21 cellular contexts compared by ENCODE assay signal in the genomic region with DNA sequence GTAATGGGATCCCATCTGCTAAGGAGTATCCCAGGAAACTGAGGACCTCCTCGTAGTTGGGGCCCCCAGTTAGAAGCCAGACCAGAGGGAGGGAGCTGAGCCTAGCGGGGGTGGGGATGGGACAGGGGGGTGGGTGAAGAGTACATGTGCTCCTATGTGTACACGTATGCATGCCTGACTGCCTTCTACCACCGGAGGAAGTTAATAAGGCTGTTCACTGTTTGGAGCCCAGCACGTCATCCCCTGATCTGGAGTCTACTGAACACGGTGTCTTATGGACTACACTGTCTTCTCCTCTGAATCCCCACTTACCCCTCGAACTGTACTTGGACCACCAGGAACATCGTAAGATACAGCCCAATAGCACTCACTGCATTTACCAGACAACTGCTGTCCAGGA.
"Had no signal": no experiment of that assay in that cellular context is flagged by ENCODE, and none has a peak within 500 bp of the region (broad histone marks: within the 10 kb centered on the region; RNA-seq: fewer than 3 reads in every experiment).

No MANE protein-coding gene starts in this region.

- H3K9me3 Mint-ChIP-seq: activated naive CD8-positive, alpha-beta T cell treated with anti-CD3 and anti-CD28 coated beads, Interleukin-2, amount 10 ng/mL, durations not matched to agents 7 days and 5 days; activated T-helper 17 cell treated with anti-CD3 and anti-CD28 coated beads, Interleukin-2, amount 50 U/mL, for 72 hours; WTC11 had no signal

- H3K4me1 Mint-ChIP-seq: activated naive CD8-positive, alpha-beta T cell treated with anti-CD3 and anti-CD28 coated beads, Interleukin-2, amount 10 ng/mL, durations not matched to agents 7 days and 5 days; activated T-helper 17 cell treated with anti-CD3 and anti-CD28 coated beads, Interleukin-2, amount 50 U/mL, for 72 hours had no signal

- H3K4me3 ChIP-seq: adrenal gland, MG63 had no signal

- H3K27ac ChIP-seq: adrenal gland had no signal

- H3K27me3 Mint-ChIP-seq: activated naive CD8-positive, alpha-beta T cell treated with anti-CD3 and anti-CD28 coated beads, Interleukin-2, amount 10 ng/mL, durations not matched to agents 7 days and 5 days; activated T-helper 17 cell treated with anti-CD3 and anti-CD28 coated beads, Interleukin-2, amount 50 U/mL, for 72 hours had no signal

- H3K4me3 Mint-ChIP-seq: activated naive CD8-positive, alpha-beta T cell treated with anti-CD3 and anti-CD28 coated beads, Interleukin-2, amount 10 ng/mL, durations not matched to agents 7 days and 5 days; activated T-helper 17 cell treated with anti-CD3 and anti-CD28 coated beads, Interleukin-2, amount 50 U/mL, for 72 hours; T-helper 17 cell; WTC11 had no signal

- H3K27me3 ChIP-seq: adrenal gland, MG63 had no signal

- H3K36me3 ChIP-seq: MG63 had no signal

- ATAC-seq: activated T-helper 17 cell treated with anti-CD3 and anti-CD28 coated beads, Interleukin-2, amount 50 U/mL, for 72 hours; T-helper 17 cell; WTC11 had no signal

- H3K9me3 ChIP-seq: adrenal gland, MG63 had no signal

- H3K4me1 ChIP-seq: adrenal gland had no signal

- H3K36me3 Mint-ChIP-seq: activated naive CD8-positive, alpha-beta T cell treated with anti-CD3 and anti-CD28 coated beads, Interleukin-2, amount 10 ng/mL, durations not matched to agents 7 days and 5 days; WTC11 had no signal

- H3K27ac Mint-ChIP-seq: activated naive CD8-positive, alpha-beta T cell treated with anti-CD3 and anti-CD28 coated beads, Interleukin-2, amount 10 ng/mL, durations not matched to agents 7 days and 5 days; activated T-helper 17 cell treated with anti-CD3 and anti-CD28 coated beads, Interleukin-2, amount 50 U/mL, for 72 hours; T-helper 17 cell; WTC11 had no signal

- DNase-seq: activated CD4-positive, alpha-beta T cell treated with anti-CD3 and anti-CD28 coated beads for 48 hours; activated CD4-positive, alpha-beta T cell treated with anti-CD3 and anti-CD28 coated beads, Interleukin-2, amount 50 U/mL, for 4 hours; activated CD4-positive, CD25-positive, alpha-beta regulatory T cell treated with anti-CD3 and anti-CD28 coated beads, Interleukin-2, amount 50 U/mL, for 72 hours; activated naive CD4-positive, alpha-beta T cell treated with anti-CD3 and anti-CD28 coated beads, Interleukin-2, amount 50 U/mL, for 16 hours; activated naive CD8-positive, alpha-beta T cell treated with anti-CD3 and anti-CD28 coated beads, Interleukin-2, amount 10 ng/mL, durations not matched to agents 7 days and 5 days; activated T-cell treated with anti-CD3 and anti-CD28 coated beads for 4 hours; anterior cingulate cortex; cerebellar nuclear complex; MG63; NCI-H1105; NCI-H1436 treated with DMSO at 0.1 percent for 48 hours; NCI-H187 treated with DMSO at 0.1 percent for 48 hours; NCI-H2081 treated with DMSO at 0.1 percent for 48 hours; NCI-H446; NCI-H524; SIG-M5; T-helper 17 cell; T-helper 9 cell had no signal
